ENCODE assay signal across 14 cellular contexts in genomic region chr1:207815466-207815865, GRCh38.
DNase-seq lines count a peak whose midpoint lies in the region; ATAC-seq and TF ChIP-seq lines count a peak whose summit lies in the region.
"Had no signal": no experiment of that assay in that cellular context is flagged by ENCODE, and none has a peak within 500 bp of the region (broad histone marks: within the 10 kb centered on the region; RNA-seq: fewer than 3 reads in every experiment).

No MANE protein-coding gene starts in this region.

- ATAC-seq in activated CD8-positive, alpha-beta memory T cell treated with anti-CD3 and anti-CD28 coated beads, Interleukin-2, amount 10 ng/mL, durations not matched to agents 7 days and 5 days, result no peak
- ATAC-seq in WTC11, result no peak
- ATAC-seq: mucosa of descending colon, Panc1, right lobe of liver had no signal

- H3K4me1 Mint-ChIP-seq in activated CD8-positive, alpha-beta memory T cell treated with anti-CD3 and anti-CD28 coated beads, Interleukin-2, amount 10 ng/mL, durations not matched to agents 7 days and 5 days, result peaks cover 39% of the 10 kb centered on the region
- H3K4me1 Mint-ChIP-seq in activated CD4-positive, alpha-beta memory T cell treated with anti-CD3 and anti-CD28 coated beads, Interleukin-2, amount 10 ng/mL, durations not matched to agents 7 days and 5 days, result peaks cover 51% of the 10 kb centered on the region
- H3K4me1 Mint-ChIP-seq in progenitor cell of endocrine pancreas (ENCODE audit: low read depth) (no peaks in the 10 kb centered on the region), WTC11 (peaks cover 4% of the 10 kb centered on the region; the same call in 1 of the 2 replicates), Calu3 (ENCODE audit: low read depth, unreplicated experiment) (peaks cover 6% of the 10 kb centered on the region)

- H3K27me3 ChIP-seq in left ventricle myocardium inferior (ENCODE audit: low read depth) (no peaks in the 10 kb centered on the region), stomach smooth muscle (ENCODE audit: control insufficient read depth in 1 of 2, insufficient read depth in 2 of 2, low read length in 2 of 2) (no peaks in the 10 kb centered on the region)
- H3K27me3 ChIP-seq: right lobe of liver had no signal

- peaks cover 32% of the 10 kb centered on the region for H3K36me3 Mint-ChIP-seq in activated CD8-positive, alpha-beta memory T cell treated with anti-CD3 and anti-CD28 coated beads, Interleukin-2, amount 10 ng/mL, durations not matched to agents 7 days and 5 days
- peaks cover 75% of the 10 kb centered on the region for H3K36me3 Mint-ChIP-seq in activated CD4-positive, alpha-beta memory T cell treated with anti-CD3 and anti-CD28 coated beads, Interleukin-2, amount 10 ng/mL, durations not matched to agents 7 days and 5 days (ENCODE audit: low read depth)
- H3K36me3 Mint-ChIP-seq in progenitor cell of endocrine pancreas (ENCODE audit: insufficient read depth) (peaks cover 9% of the 10 kb centered on the region), WTC11 (no peaks in the 10 kb centered on the region), Calu3 (ENCODE audit: insufficient read depth, unreplicated experiment) (peaks cover 50% of the 10 kb centered on the region)

- POLR2A ChIA-PET in activated CD4-positive, alpha-beta memory T cell treated with anti-CD3 and anti-CD28 coated beads, Interleukin-2, amount 10 ng/mL, durations not matched to agents 7 days and 5 days (lab: Charles Lee), result no interaction called here
- POLR2A ChIA-PET in WTC11 (lab: Charles Lee), result no interaction called here

- H3K36me3 ChIP-seq in left ventricle myocardium inferior (peaks cover 92% of the 10 kb centered on the region), stomach smooth muscle (ENCODE audit: control insufficient read depth in 2 of 2, insufficient read depth in 2 of 2, low read length in 2 of 2) (peaks cover 75 to 80% of the 10 kb centered on the region in 2 donors)

- H3K4me1 ChIP-seq in left ventricle myocardium inferior (peaks cover 97% of the 10 kb centered on the region), stomach smooth muscle (ENCODE audit: control insufficient read depth, insufficient read depth, low read length) (peaks cover 96% of the 10 kb centered on the region)

- H3K9ac ChIP-seq in stomach smooth muscle (ENCODE audit: low read length in 2 of 2), result no peak overlapping the region

- CTCF ChIA-PET in activated CD8-positive, alpha-beta memory T cell treated with anti-CD3 and anti-CD28 coated beads, Interleukin-2, amount 10 ng/mL, durations not matched to agents 7 days and 5 days (lab: Charles Lee), result interaction anchor here (0.7 kb wide), 1 partner anchor 9 kb away, joined by 3 read pairs; no protein-coding TSS in a partner anchor
- CTCF ChIA-PET in activated CD4-positive, alpha-beta memory T cell treated with anti-CD3 and anti-CD28 coated beads, Interleukin-2, amount 10 ng/mL, durations not matched to agents 7 days and 5 days (lab: Charles Lee), result interaction anchor here (1.9 kb wide), 1 partner anchor 18 kb away, joined by 5 read pairs; no protein-coding TSS in a partner anchor
- CTCF ChIA-PET in WTC11 (lab: Charles Lee) (no interaction called here), Calu3 (lab: Charles Lee) (no interaction called here)

- no TSS peak for BruUV-seq in Calu3 (replicated peaks; lab: Mats Ljungman, UMichigan)

- no peaks in the 10 kb centered on the region for H3K9me3 Mint-ChIP-seq in activated CD8-positive, alpha-beta memory T cell treated with anti-CD3 and anti-CD28 coated beads, Interleukin-2, amount 10 ng/mL, durations not matched to agents 7 days and 5 days (ENCODE audit: low read depth)
- no peaks in the 10 kb centered on the region for H3K9me3 Mint-ChIP-seq in activated CD4-positive, alpha-beta memory T cell treated with anti-CD3 and anti-CD28 coated beads, Interleukin-2, amount 10 ng/mL, durations not matched to agents 7 days and 5 days
- no peaks in the 10 kb centered on the region for H3K9me3 Mint-ChIP-seq in progenitor cell of endocrine pancreas (ENCODE audit: low read depth)
- H3K9me3 Mint-ChIP-seq in WTC11, result peaks cover 4% of the 10 kb centered on the region; the same call in 1 of the 2 replicates
- no peaks in the 10 kb centered on the region for H3K9me3 Mint-ChIP-seq in Calu3 (ENCODE audit: low read depth, unreplicated experiment)

- no peak overlapping the region for H3K4me3 Mint-ChIP-seq in activated CD8-positive, alpha-beta memory T cell treated with anti-CD3 and anti-CD28 coated beads, Interleukin-2, amount 10 ng/mL, durations not matched to agents 7 days and 5 days
- no peak overlapping the region for H3K4me3 Mint-ChIP-seq in activated CD4-positive, alpha-beta memory T cell treated with anti-CD3 and anti-CD28 coated beads, Interleukin-2, amount 10 ng/mL, durations not matched to agents 7 days and 5 days
- H3K4me3 Mint-ChIP-seq in progenitor cell of endocrine pancreas (ENCODE audit: low read depth), result no peak overlapping the region
- no peak overlapping the region for H3K4me3 Mint-ChIP-seq in WTC11
- no peak overlapping the region for H3K4me3 Mint-ChIP-seq in Calu3 (ENCODE audit: low read depth, unreplicated experiment)

- peak overlapping the region; percentile 52 for H3K27ac Mint-ChIP-seq in activated CD8-positive, alpha-beta memory T cell treated with anti-CD3 and anti-CD28 coated beads, Interleukin-2, amount 10 ng/mL, durations not matched to agents 7 days and 5 days
- peak overlapping the region; percentile 67 for H3K27ac Mint-ChIP-seq in activated CD4-positive, alpha-beta memory T cell treated with anti-CD3 and anti-CD28 coated beads, Interleukin-2, amount 10 ng/mL, durations not matched to agents 7 days and 5 days
- H3K27ac Mint-ChIP-seq in progenitor cell of endocrine pancreas (no peak overlapping the region), WTC11 (no peak overlapping the region), Calu3 (ENCODE audit: unreplicated experiment) (no peak overlapping the region)

- no peaks in the 10 kb centered on the region for H3K27me3 Mint-ChIP-seq in activated CD8-positive, alpha-beta memory T cell treated with anti-CD3 and anti-CD28 coated beads, Interleukin-2, amount 10 ng/mL, durations not matched to agents 7 days and 5 days
- H3K27me3 Mint-ChIP-seq in activated CD4-positive, alpha-beta memory T cell treated with anti-CD3 and anti-CD28 coated beads, Interleukin-2, amount 10 ng/mL, durations not matched to agents 7 days and 5 days, result no peaks in the 10 kb centered on the region
- no peaks in the 10 kb centered on the region for H3K27me3 Mint-ChIP-seq in progenitor cell of endocrine pancreas
- no peaks in the 10 kb centered on the region for H3K27me3 Mint-ChIP-seq in WTC11 (ENCODE audit: low read depth)
- no peaks in the 10 kb centered on the region for H3K27me3 Mint-ChIP-seq in Calu3 (ENCODE audit: unreplicated experiment)

- H3K4me3 ChIP-seq in left ventricle myocardium inferior, result peak overlapping the region; percentile 54
- peak overlapping the region in 1 of 2 donors; percentile 61 for H3K4me3 ChIP-seq in stomach smooth muscle (ENCODE audit: low read length in 2 of 2)
- H3K4me3 ChIP-seq: mucosa of descending colon, right lobe of liver had no signal

- intact Hi-C loops in left ventricle myocardium inferior (cut with micrococcal nuclease) (no loop called here), Calu3 (cut with micrococcal nuclease; ENCODE audit: unreplicated experiment) (no loop called here)

- TF ChIP-seq CTCF in left ventricle myocardium inferior (IDR thresholded peaks at IDR 0.05; ENCODE audit: borderline replicate concordance) (no peak), progenitor cell of endocrine pancreas (IDR thresholded peaks at IDR 0.05; ENCODE audit: unreplicated experiment) (no peak), WTC11 (IDR thresholded peaks at IDR 0.05) (no peak), Calu3 (IDR thresholded peaks at IDR 0.05; ENCODE audit: unreplicated experiment) (no peak)

- no peaks in the 10 kb centered on the region for H3K9me3 ChIP-seq in left ventricle myocardium inferior (replicated peaks)
- no peaks in the 10 kb centered on the region for H3K9me3 ChIP-seq in stomach smooth muscle (ENCODE audit: control insufficient read depth in 2 of 2, low read length in 2 of 2)
- H3K9me3 ChIP-seq: mucosa of descending colon, right lobe of liver had no signal

- H3K27ac ChIP-seq in left ventricle myocardium inferior (replicated peaks) (peak overlapping the region; percentile 97), stomach smooth muscle (ENCODE audit: low read length) (peak overlapping the region; percentile 81)

- DNase-seq in activated CD8-positive, alpha-beta memory T cell treated with anti-CD3 and anti-CD28 coated beads, Interleukin-2, amount 10 ng/mL, durations not matched to agents 7 days and 5 days, result no peak
- no peak for DNase-seq in activated CD8-positive, alpha-beta memory T cell treated with anti-CD3 and anti-CD28 coated beads, Interleukin-2, amount 50 U/mL, for 4 hours
- no peak for DNase-seq in activated CD4-positive, alpha-beta memory T cell treated with anti-CD3 and anti-CD28 coated beads, Interleukin-2, amount 10 ng/mL, durations not matched to agents 7 days and 5 days
- no peak for DNase-seq in left ventricle myocardium inferior
- no peak for DNase-seq in progenitor cell of endocrine pancreas (ENCODE audit: low spot score, unreplicated experiment)
- no peak for DNase-seq in WTC11 (ENCODE audit: low spot score)
- no peak for DNase-seq in Calu3
- DNase-seq: GOT3, mucosa of descending colon, NCI-H446 treated with DMSO at 0.1 percent for 48 hours, T-helper 9 cell had no signal

TF ChIP-seq in WTC11, 78 proteins besides CTCF, POLR2A, EP300 and RAD21 (continues in another document):
- no peak for TF ChIP-seq SOX15 (CRISPR knock-in tag; IDR thresholded peaks at IDR 0.05)
- TF ChIP-seq E2F4 (CRISPR knock-in tag; IDR thresholded peaks at IDR 0.05; ENCODE audit: borderline replicate concordance, low read depth), result no peak
- no peak for TF ChIP-seq NFATC4 (CRISPR knock-in tag; IDR thresholded peaks at IDR 0.05)
- TF ChIP-seq ZNF232 (CRISPR knock-in tag; IDR thresholded peaks at IDR 0.05), result no peak
- TF ChIP-seq TP53 (CRISPR knock-in tag; IDR thresholded peaks at IDR 0.05), result no peak

Comparison
In these comparisons a context has a peak if more than half of its experiments do, and no peak if none do; other contexts are left out.
1. H3K27ac Mint-ChIP-seq: peak in activated CD8-positive, alpha-beta memory T cell treated with anti-CD3 and anti-CD28 coated beads, Interleukin-2, amount 10 ng/mL, durations not matched to agents 7 days and 5 days (single experiment) and activated CD4-positive, alpha-beta memory T cell treated with anti-CD3 and anti-CD28 coated beads, Interleukin-2, amount 10 ng/mL, durations not matched to agents 7 days and 5 days (single experiment); none in progenitor cell of endocrine pancreas (single experiment), WTC11 (single experiment) and Calu3 (single experiment).
2. CTCF ChIA-PET loops: an anchor here in activated CD8-positive, alpha-beta memory T cell treated with anti-CD3 and anti-CD28 coated beads, Interleukin-2, amount 10 ng/mL, durations not matched to agents 7 days and 5 days (0.7 kb wide) and activated CD4-positive, alpha-beta memory T cell treated with anti-CD3 and anti-CD28 coated beads, Interleukin-2, amount 10 ng/mL, durations not matched to agents 7 days and 5 days (1.9 kb wide); none called in WTC11 and Calu3.